15 cellular contexts compared by ENCODE assay signal in the genomic region with DNA sequence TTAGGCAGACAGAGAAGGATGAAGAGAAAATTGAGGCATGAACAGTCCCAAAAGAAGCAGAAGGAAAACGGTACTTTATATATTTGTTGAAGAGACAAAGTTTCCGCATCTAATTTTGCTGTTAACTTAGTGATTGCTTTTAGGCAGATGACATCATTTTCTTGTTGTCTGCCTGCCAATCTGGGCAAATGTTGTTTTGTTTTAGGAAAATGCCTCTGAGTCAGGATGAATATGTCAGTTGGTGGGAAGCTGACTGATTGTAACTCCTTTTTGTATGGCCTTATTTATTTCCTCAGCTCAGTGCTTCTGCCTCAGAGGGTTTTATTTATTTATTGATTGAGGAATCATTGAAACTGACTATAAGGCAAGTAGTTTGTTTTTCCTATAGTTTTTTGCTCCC. TPM values are rescaled to one million over a fixed set of nuclear protein-coding genes. Genes with fewer than 3 reads are reported as not detected.
A peak's percentile ranks its signal among the peaks of the same experiment; 100 is the strongest.
DNase-seq lines count a peak whose midpoint lies in the region; ATAC-seq and TF ChIP-seq lines count a peak whose summit lies in the region.
"Had no signal": no experiment of that assay in that cellular context is flagged by ENCODE, and none has a peak within 500 bp of the region (broad histone marks: within the 10 kb centered on the region; RNA-seq: fewer than 3 reads in every experiment).

No MANE protein-coding gene starts in this region.

- no peaks in the 10 kb centered on the region for H3K27me3 ChIP-seq in ACC112 (ENCODE audit: insufficient read depth, low read length)
- no peaks in the 10 kb centered on the region for H3K27me3 ChIP-seq in thyroid gland

- H3K27ac ChIP-seq in ACC112 (ENCODE audit: low read depth, low read length) (peak overlapping the region; percentile 78), thyroid gland (no peak overlapping the region)

- no peak for TF ChIP-seq POLR2A in thyroid gland (IDR thresholded peaks at IDR 0.05)

- H3K36me3 ChIP-seq in ACC112 (ENCODE audit: insufficient read depth, low read length) (no peaks in the 10 kb centered on the region), thyroid gland (no peaks in the 10 kb centered on the region)

- intact Hi-C loops in thyroid gland (cut with DNase I) = no loop called here

- no peak overlapping the region for H2AFZ ChIP-seq in ACC112 (ENCODE audit: low read length, unreplicated experiment)

- WGBS in thyroid gland, 2 donors = 65 to 77% methylated on average over 2 of the region's 2 CpGs

- H3K4me1 ChIP-seq in ACC112 (ENCODE audit: control insufficient read depth, insufficient read depth, low read length, unreplicated experiment) (peaks cover 35% of the 10 kb centered on the region), thyroid gland (no peaks in the 10 kb centered on the region)

- H3K9me3 ChIP-seq in thyroid gland = no peaks in the 10 kb centered on the region

- DNase-seq in HS-27A (ENCODE audit: low read depth) = peak; percentile 47
- DNase-seq in astrocyte of the spinal cord (ENCODE audit: low read depth, low spot score) = peak; percentile 84
- peak; percentile 74 for DNase-seq in glomerular endothelial cell (ENCODE audit: extremely low read depth, low read depth, low spot score)
- no peak for DNase-seq in thyroid gland
- DNase-seq: activated CD4-positive, CD25-positive, alpha-beta regulatory T cell; activated T-cell treated with anti-CD3 and anti-CD28 coated beads, Interleukin-2, amount 50 U/mL, for 72 hours; cerebellar nuclear complex; hippocampal formation; retina; SIG-M5 had no signal

- in situ Hi-C loops in astrocyte of the spinal cord (cut with HindIII; ENCODE audit: low sequenced_read_pairs) = no loop called here

- H3K4me3 ChIP-seq in ACC112 (ENCODE audit: low read depth, low read length) = no peak overlapping the region
- H3K4me3 ChIP-seq in astrocyte of the spinal cord (ENCODE audit: low read depth, low read length) = no peak overlapping the region
- no peak overlapping the region for H3K4me3 ChIP-seq in thyroid gland (replicated peaks in 1 of 3)

- no peak for TF ChIP-seq CTCF in astrocyte of the spinal cord (IDR thresholded peaks at IDR 0.05; ENCODE audit: low read depth, low read length)
- no peak for TF ChIP-seq CTCF in thyroid gland (IDR thresholded peaks at IDR 0.05)

- H3K79me2 ChIP-seq in ACC112 (ENCODE audit: control insufficient read depth, insufficient read depth, low read length, unreplicated experiment) = no peaks in the 10 kb centered on the region

- ATAC-seq in HG03439 (IDR thresholded peaks at IDR 0.05; ENCODE audit: unreplicated experiment) = no peak
- ATAC-seq in HG02973 (IDR thresholded peaks at IDR 0.05; ENCODE audit: unreplicated experiment) = no peak
- no peak for ATAC-seq in GM18517 (IDR thresholded peaks at IDR 0.05; ENCODE audit: unreplicated experiment)
- ATAC-seq: activated T-cell treated with anti-CD3 and anti-CD28 coated beads, Interleukin-2, amount 50 U/mL, for 72 hours had no signal

RNA-seq across cellular contexts. Expression of gene CAVIN2, which starts 52.6 kb away (rescaled TPM):
- total RNA-seq in glomerular endothelial cell (240 and 291 TPM in 2 replicates), thyroid gland (100 to 1,000 TPM in 3 of 4 donors, 10 to 100 TPM in 1; 86.2 to 149 (median 132) TPM)
- total RNA-seq: activated T-cell treated with anti-CD3 and anti-CD28 coated beads, Interleukin-2, amount 50 U/mL, for 72 hours; B cell had no signal

Comparison
In these comparisons a context has a peak if more than half of its experiments do, and no peak if none do; other contexts are left out.
1. DNase-seq: peak in HS-27A (single experiment), astrocyte of the spinal cord (single experiment) and glomerular endothelial cell (single experiment); none in thyroid gland (0 of 2).